ENCODE assay signal across 21 cellular contexts in the genomic region with DNA sequence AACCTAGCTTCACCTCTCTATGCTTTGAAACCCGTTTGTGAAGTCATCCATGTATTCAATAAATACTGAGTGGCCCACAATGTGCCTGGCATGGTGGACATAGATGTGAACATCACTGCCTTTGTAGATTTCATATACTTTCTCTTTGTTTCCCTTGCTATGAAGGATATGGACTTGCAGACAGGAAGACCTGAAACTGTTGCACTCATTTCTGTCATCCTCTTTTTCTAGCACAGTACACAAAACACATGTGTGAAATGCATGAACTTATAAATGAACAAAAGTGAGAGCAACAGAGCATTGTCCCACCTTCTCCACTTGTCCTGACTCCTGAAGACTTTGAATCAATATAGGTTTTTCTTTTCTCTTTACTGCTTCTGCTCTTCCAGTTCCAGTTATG.
DNase-seq lines count a peak whose midpoint lies in the region; ATAC-seq and TF ChIP-seq lines count a peak whose summit lies in the region.
"Had no signal": no experiment of that assay in that cellular context is flagged by ENCODE, and none has a peak within 500 bp of the region (broad histone marks: within the 10 kb centered on the region; RNA-seq: fewer than 3 reads in every experiment).

No MANE protein-coding gene starts in this region.

- H3K9ac ChIP-seq in OCI-LY3 (ENCODE audit: low read length) = peak overlapping the region; percentile 5; the same call in 1 of the 2 replicates

- H3K36me3 ChIP-seq in OCI-LY3 (replicated peaks; ENCODE audit: low read depth, low read length) (peaks cover 18% of the 10 kb centered on the region), gastrocnemius medialis (no peaks in the 10 kb centered on the region)

- no peaks in the 10 kb centered on the region for H3K9me3 Mint-ChIP-seq in activated naive CD8-positive, alpha-beta T cell treated with anti-CD3 and anti-CD28 coated beads, Interleukin-2, amount 50 U/mL, for 24 hours

- no peaks in the 10 kb centered on the region for H4K20me1 ChIP-seq in OCI-LY3 (ENCODE audit: insufficient read depth, low read length)

- H2AFZ ChIP-seq in OCI-LY3 (ENCODE audit: low read depth, low read length) = peak overlapping the region; percentile 57

- no peaks in the 10 kb centered on the region for H3K36me3 Mint-ChIP-seq in activated naive CD8-positive, alpha-beta T cell treated with anti-CD3 and anti-CD28 coated beads, Interleukin-2, amount 50 U/mL, for 24 hours (ENCODE audit: low read depth)
- H3K36me3 Mint-ChIP-seq: CD14-positive monocyte had no signal

- H3K4me3 ChIP-seq in OCI-LY3 (ENCODE audit: low read length) (peak overlapping the region; percentile 8), gastrocnemius medialis (no peak overlapping the region)
- H3K4me3 ChIP-seq: A549 had no signal

- no peak overlapping the region for H3K4me3 Mint-ChIP-seq in activated naive CD8-positive, alpha-beta T cell treated with anti-CD3 and anti-CD28 coated beads, Interleukin-2, amount 50 U/mL, for 24 hours
- H3K4me3 Mint-ChIP-seq: B cell, CD14-positive monocyte had no signal

- H3K79me2 ChIP-seq in OCI-LY3 (ENCODE audit: low read length) = no peaks in the 10 kb centered on the region

- intact Hi-C loops in gastrocnemius medialis (cut with DNase I; ENCODE audit: low total_unique reads) = no loop called here

- no peak overlapping the region for H3K27ac Mint-ChIP-seq in activated naive CD8-positive, alpha-beta T cell treated with anti-CD3 and anti-CD28 coated beads, Interleukin-2, amount 50 U/mL, for 24 hours
- H3K27ac Mint-ChIP-seq: B cell, CD14-positive monocyte had no signal

- in situ Hi-C loops in gastrocnemius medialis (cut with MboI; ENCODE audit: low sequenced_read_pairs in 4 of 4) = loop anchor here in 1 of 4 donors (25.0 kb wide), 1 partner anchor 111 kb away; no protein-coding TSS in a partner anchor

- H3K4me1 ChIP-seq in OCI-LY3 (ENCODE audit: low read length) (peaks cover 28% of the 10 kb centered on the region), gastrocnemius medialis (no peaks in the 10 kb centered on the region)
- H3K4me1 ChIP-seq: A549 had no signal

- peaks cover 7% of the 10 kb centered on the region; the same call in 1 of the 2 replicates for H3K9me3 ChIP-seq in OCI-LY3 (ENCODE audit: insufficient read depth, low read length)
- no peaks in the 10 kb centered on the region for H3K9me3 ChIP-seq in gastrocnemius medialis
- H3K9me3 ChIP-seq: A549 had no signal

- ATAC-seq in GM18502 (IDR thresholded peaks at IDR 0.05; ENCODE audit: poor library complexity, unreplicated experiment) (peak; percentile 74), GM19351 (IDR thresholded peaks at IDR 0.05; ENCODE audit: unreplicated experiment) (peak; percentile 80), HG02852 (IDR thresholded peaks at IDR 0.05; ENCODE audit: unreplicated experiment) (peak; percentile 73), gastrocnemius medialis (no peak)
- ATAC-seq in activated naive CD8-positive, alpha-beta T cell treated with anti-CD3 and anti-CD28 coated beads, Interleukin-2, amount 50 U/mL, for 24 hours = no peak
- ATAC-seq: A549, SK-N-SH treated with all-trans-retinoic acid at 6 μM for 48 hours had no signal

- no peaks in the 10 kb centered on the region for H3K4me1 Mint-ChIP-seq in activated naive CD8-positive, alpha-beta T cell treated with anti-CD3 and anti-CD28 coated beads, Interleukin-2, amount 50 U/mL, for 24 hours
- H3K4me1 Mint-ChIP-seq: CD14-positive monocyte had no signal

- H3K4me2 ChIP-seq in OCI-LY3 (ENCODE audit: low read length) = peak overlapping the region; percentile 46
- H3K4me2 ChIP-seq: A549 had no signal

- TF ChIP-seq POLR2A in gastrocnemius medialis (IDR thresholded peaks at IDR 0.05) = no peak

- DNase-seq in activated naive CD8-positive, alpha-beta T cell treated with anti-CD3 and anti-CD28 coated beads, Interleukin-2, amount 50 U/mL, for 24 hours = no peak
- DNase-seq in gastrocnemius medialis = no peak
- no peak for DNase-seq in activated naive CD4-positive, alpha-beta T cell treated with Interleukin-2 at 50 U/mL for 16 hours
- DNase-seq in amygdala (lab: John Stamatoyannopoulos, UW) = no peak
- DNase-seq: GDM1, H7, KBM-7, NCI-H1092, NCI-H1436 treated with DMSO at 0.1 percent for 48 hours, NCI-H1930, NCI-H748 treated with DMSO at 0.1 percent for 48 hours, SIG-M5 had no signal

- TF ChIP-seq CTCF in OCI-LY3 (IDR thresholded peaks at IDR 0.05; ENCODE audit: low read depth, low read length) (no peak), gastrocnemius medialis (IDR thresholded peaks at IDR 0.05 in 4 of 5, conservative IDR thresholded peaks at IDR 0.05 in 1 of 5) (no peak)

- no peaks in the 10 kb centered on the region for H3K27me3 ChIP-seq in OCI-LY3 (ENCODE audit: low read depth, low read length)
- H3K27me3 ChIP-seq in gastrocnemius medialis = no peaks in the 10 kb centered on the region

- H3K27ac ChIP-seq in OCI-LY3 (ENCODE audit: low read length) (peak overlapping the region; percentile 41), gastrocnemius medialis (no peak overlapping the region)
- H3K27ac ChIP-seq: A549, RWPE1 had no signal

- no peaks in the 10 kb centered on the region for H3K27me3 Mint-ChIP-seq in activated naive CD8-positive, alpha-beta T cell treated with anti-CD3 and anti-CD28 coated beads, Interleukin-2, amount 50 U/mL, for 24 hours
- H3K27me3 Mint-ChIP-seq: B cell had no signal

Comparison
In these comparisons a context has a peak if more than half of its experiments do, and no peak if none do; other contexts are left out.
1. ATAC-seq: peak in GM18502 (single experiment), GM19351 (single experiment) and HG02852 (single experiment); none in activated naive CD8-positive, alpha-beta T cell treated with anti-CD3 and anti-CD28 coated beads, Interleukin-2, amount 50 U/mL, for 24 hours (single experiment) and gastrocnemius medialis (0 of 2).